ENCODE assay signal across 27 cellular contexts in genomic region chr5:90590170-90590569, GRCh38. TPM values are rescaled to one million over a fixed set of nuclear protein-coding genes. Genes with fewer than 3 reads are reported as not detected.
"Had no signal": no experiment of that assay in that cellular context is flagged by ENCODE, and none has a peak within 500 bp of the region (broad histone marks: within the 10 kb centered on the region; RNA-seq: fewer than 3 reads in every experiment).

No MANE protein-coding gene starts in this region.

- H3K4me3 ChIP-seq: coronary artery, dorsolateral prefrontal cortex had no signal

- DNase-seq: activated CD4-positive, alpha-beta memory T cell treated with anti-CD3 and anti-CD28 coated beads for 36 hours; activated CD4-positive, alpha-beta T cell treated with anti-CD3 and anti-CD28 coated beads for 36 hours; activated CD4-positive, alpha-beta T cell treated with anti-CD3 and anti-CD28 coated beads, Interleukin-2, amount 10 ng/mL, durations not matched to agents 24 days and 14 days; activated CD4-positive, CD25-positive, alpha-beta regulatory T cell; activated CD4-positive, CD25-positive, alpha-beta regulatory T cell treated with anti-CD3 and anti-CD28 coated beads, Interleukin-2, amount 50 U/mL, for 72 hours; activated CD8-positive, alpha-beta memory T cell treated with anti-CD3 and anti-CD28 coated beads, Interleukin-2, amount 10 ng/mL, durations not matched to agents 7 days and 5 days; activated CD8-positive, alpha-beta memory T cell treated with anti-CD3 and anti-CD28 coated beads, Interleukin-2, amount 50 U/mL, for 4 hours; activated CD8-positive, alpha-beta T cell treated with anti-CD3 and anti-CD28 coated beads, Interleukin-2, amount 10 ng/mL, durations not matched to agents 7 days and 5 days; activated effector memory CD4-positive, alpha-beta T cell treated with anti-CD3 and anti-CD28 coated beads, Interleukin-2, amount 50 U/mL, for 16 hours; activated naive CD4-positive, alpha-beta T cell treated with anti-CD3 and anti-CD28 coated beads for 36 hours; activated T-cell treated with anti-CD3 and anti-CD28 coated beads, Interleukin-2, amount 50 U/mL, for 1 hour; activated T-cell treated with anti-CD3 and anti-CD28 coated beads, Interleukin-2, amount 50 U/mL, for 48 hours; amniotic stem cell; anterior cingulate cortex; brain microvascular endothelial cell; dorsolateral prefrontal cortex; effector memory CD4-positive, alpha-beta T cell; endodermal cell; foreskin fibroblast; head of caudate nucleus; T-helper 17 cell; T1000 had no signal

- FAIRE-seq: astrocyte, bronchial epithelial cell, frontal cortex had no signal

- ATAC-seq: activated CD4-positive, alpha-beta T cell treated with anti-CD3 and anti-CD28 coated beads for 36 hours; activated CD8-positive, alpha-beta memory T cell treated with anti-CD3 and anti-CD28 coated beads, Interleukin-2, amount 10 ng/mL, durations not matched to agents 7 days and 5 days; activated CD8-positive, alpha-beta T cell treated with anti-CD3 and anti-CD28 coated beads, Interleukin-2, amount 10 ng/mL, durations not matched to agents 7 days and 5 days; esophagus mucosa; T-helper 17 cell had no signal

- H3K27ac ChIP-seq: brain microvascular endothelial cell, coronary artery, dorsolateral prefrontal cortex had no signal

- H3K27me3 ChIP-seq: brain microvascular endothelial cell had no signal

- H3K36me3 ChIP-seq: brain microvascular endothelial cell had no signal

RNA-seq across cellular contexts. Expression of gene ADGRV1, which starts 31.6 kb away (rescaled TPM):
- total RNA-seq: activated naive CD4-positive, alpha-beta T cell treated with anti-CD3 and anti-CD28 coated beads for 36 hours had no signal
